Comparison of ENCODE assay signal across 12 cellular contexts in genomic region chr1:63693956-63694607, GRCh38.
DNase-seq lines count a peak whose midpoint lies in the region; ATAC-seq and TF ChIP-seq lines count a peak whose summit lies in the region.
"Had no signal": no experiment of that assay in that cellular context is flagged by ENCODE, and none has a peak within 500 bp of the region (broad histone marks: within the 10 kb centered on the region; RNA-seq: fewer than 3 reads in every experiment).

No MANE protein-coding gene starts in this region.

- TF ChIP-seq CTCF in transverse colon (IDR thresholded peaks at IDR 0.05), result no peak

- 78 to 86% methylated on average over 2 of the region's 2 CpGs for WGBS in transverse colon (ENCODE audit: low coverage in 1 of 2), 2 donors

- H3K27ac ChIP-seq in transverse colon, result peak overlapping the region in 2 of 4 donors; percentile 20 to 21
- H3K27ac ChIP-seq: HL-60, thyroid gland had no signal

- intact Hi-C loops in transverse colon (cut with DNase I; ENCODE audit: low total_unique reads), result loop anchor here (10.0 kb wide), 1 partner anchor 81 kb away; the partner anchor contains the start of gene ROR1

- no peaks in the 10 kb centered on the region for H3K36me3 ChIP-seq in transverse colon
- H3K36me3 ChIP-seq: thyroid gland had no signal

- in situ Hi-C loops in transverse colon (cut with MboI; ENCODE audit: low pct_ligation_motif_present in 1 of 4, low pct_unique_long_range_greater_than_20kb in 1 of 4, low sequenced_read_pairs in 3 of 4), result loop anchor here (10.0 to 25.0 kb wide), 5 partner anchors 218 to 543 kb away; no protein-coding TSS in a partner anchor

- ATAC-seq in GM18508 (IDR thresholded peaks at IDR 0.05; ENCODE audit: insufficient read depth, unreplicated experiment) (peak; percentile 63), HG02623 (IDR thresholded peaks at IDR 0.05; ENCODE audit: unreplicated experiment) (peak; percentile 76), HG03039 (IDR thresholded peaks at IDR 0.05; ENCODE audit: unreplicated experiment) (no peak)
- ATAC-seq: activated CD8-positive, alpha-beta T cell treated with anti-CD3 and anti-CD28 coated beads for 36 hours; left cardiac atrium had no signal

- H3K4me1 ChIP-seq in transverse colon, result peaks cover 4 to 27% (median 14%) of the 10 kb centered on the region in 4 donors
- H3K4me1 ChIP-seq: thyroid gland had no signal

- DNase-seq in NOMO-1 treated with DMSO at 0.1 percent for 48 hours (lab: John Stamatoyannopoulos, UW; ENCODE audit: unreplicated experiment) (peak; percentile 70), medulla oblongata (ENCODE audit: extremely low spot score) (peak; percentile 9), transverse colon (no peak), dermis blood vessel endothelial cell (no peak), cortex of kidney (lab: John Stamatoyannopoulos, UW) (no peak)
- DNase-seq: activated CD8-positive, alpha-beta T cell treated with anti-CD3 and anti-CD28 coated beads for 36 hours; left cardiac atrium; thyroid gland had no signal

- no peak for TF ChIP-seq EP300 in transverse colon (IDR thresholded peaks at IDR 0.05; ENCODE audit: low read depth)

- no peak overlapping the region for H3K4me3 ChIP-seq in transverse colon
- H3K4me3 ChIP-seq: thyroid gland had no signal

- no peaks in the 10 kb centered on the region for H3K9me3 ChIP-seq in transverse colon
- H3K9me3 ChIP-seq: thyroid gland had no signal

- H3K27me3 ChIP-seq in transverse colon, result no peaks in the 10 kb centered on the region
- H3K27me3 ChIP-seq: thyroid gland had no signal

- TF ChIP-seq POLR2A in transverse colon (IDR thresholded peaks at IDR 0.05), result no peak

Comparison
In these comparisons a context has a peak if more than half of its experiments do, and no peak if none do; other contexts are left out.
1. DNase-seq: peak in NOMO-1 treated with DMSO at 0.1 percent for 48 hours (single experiment) and medulla oblongata (single experiment); none in transverse colon (single experiment), dermis blood vessel endothelial cell (single experiment) and cortex of kidney (single experiment).